In genomic region chr19:2392899-2393298, GRCh38 we compare ENCODE assay signal across 2 cellular contexts.
TF ChIP-seq lines count a peak whose summit lies in the region.

No MANE protein-coding gene starts in this region.

TF ChIP-seq in HEK293, 187 proteins besides CTCF, POLR2A, EP300 and RAD21:
- TF ChIP-seq SP2 (tag by site-specific recombination; IDR thresholded peaks at IDR 0.05): peak; percentile 59

TF ChIP-seq in H1, 55 proteins besides CTCF, POLR2A, EP300 and RAD21:
- 0 out of 2 replicates have a peak, but pooled peaks have one; percentile 26 for TF ChIP-seq SP1 (IDR thresholded peaks at IDR 0.05; ENCODE audit: low read depth, low read length)
